In genomic region chr16:58636474-58636873, GRCh38 we compare ENCODE assay signal across 29 cellular contexts.
"Had no signal": no experiment of that assay in that cellular context is flagged by ENCODE, and none has a peak within 500 bp of the region (broad histone marks: within the 10 kb centered on the region; RNA-seq: fewer than 3 reads in every experiment).

No MANE protein-coding gene starts in this region.

- H3K9me3 ChIP-seq: esophagus muscularis mucosa, gastroesophageal sphincter, heart left ventricle, prostate gland, right atrium auricular region, suprapubic skin, transverse colon had no signal

- H3K4me1 ChIP-seq: esophagus muscularis mucosa, gastroesophageal sphincter, heart left ventricle, neural progenitor cell, parathyroid adenoma, prostate gland, right atrium auricular region had no signal

- H3K4me2 ChIP-seq: neural progenitor cell, smooth muscle cell had no signal

- H3K4me3 Mint-ChIP-seq: endodermal cell; memory B cell; naive thymus-derived CD4-positive, alpha-beta T cell; nephron; neural progenitor cell; stimulated activated naive CD8-positive, alpha-beta T cell treated with anti-CD3 and anti-CD28 coated beads, Interleukin-15, amount 100 ng/mL, for 72 hours had no signal

- FAIRE-seq: colon had no signal

- H3K4me3 ChIP-seq: esophagus muscularis mucosa, gastroesophageal sphincter, heart left ventricle, lung, neural progenitor cell, prostate gland, right atrium auricular region, smooth muscle cell, suprapubic skin, transverse colon had no signal

- H3K27ac Mint-ChIP-seq: endodermal cell; memory B cell; naive thymus-derived CD4-positive, alpha-beta T cell; nephron; neural progenitor cell; stimulated activated naive CD8-positive, alpha-beta T cell treated with anti-CD3 and anti-CD28 coated beads, Interleukin-15, amount 100 ng/mL, for 72 hours had no signal

- H3K79me2 ChIP-seq: parathyroid adenoma had no signal

- H3K27me3 ChIP-seq: esophagus muscularis mucosa, foreskin keratinocyte, gastroesophageal sphincter, heart left ventricle, neural progenitor cell, right atrium auricular region, suprapubic skin, transverse colon had no signal

- H3K27ac ChIP-seq: epithelial cell of prostate, esophagus muscularis mucosa, foreskin keratinocyte, gastroesophageal sphincter, neural progenitor cell, parathyroid adenoma, prostate gland, right atrium auricular region, suprapubic skin, transverse colon had no signal

- DNase-seq: effector CD8-positive, alpha-beta T cell; endodermal cell; foreskin keratinocyte; heart left ventricle; hippocampal formation; islet precursor cell; naive thymus-derived CD4-positive, alpha-beta T cell; stimulated activated CD4-positive, alpha-beta T cell treated with anti-CD3 and anti-CD28 coated beads, Interleukin-12 subunit alpha, Interleukin-12 subunit beta, amount 100 ng/mL, for 4 hours; stimulated activated CD4-positive, alpha-beta T cell treated with anti-CD3 and anti-CD28 coated beads, Interleukin-1b, Interleukin-23, amount 100 ng/mL, for 48 hours; stimulated activated CD4-positive, alpha-beta T cell treated with anti-CD3 and anti-CD28 coated beads, Interleukin-4, amount 100 ng/mL, for 1 hour; stimulated activated CD8-positive, alpha-beta memory T cell treated with anti-CD3 and anti-CD28 coated beads, Interleukin-4, amount 100 ng/mL, for 48 hours; stimulated activated naive CD4-positive, alpha-beta T cell; stimulated activated naive CD8-positive, alpha-beta T cell treated with anti-CD3 and anti-CD28 coated beads, Interleukin-15, amount 100 ng/mL, for 72 hours; transverse colon had no signal

- H2AFZ ChIP-seq: neural progenitor cell, parathyroid adenoma had no signal

- H3K4me1 Mint-ChIP-seq: memory B cell, nephron, neural progenitor cell had no signal

- ATAC-seq: foreskin keratinocyte; gastroesophageal sphincter; heart left ventricle; left lobe of liver; naive thymus-derived CD4-positive, alpha-beta T cell; sciatic nerve; stimulated activated naive CD8-positive, alpha-beta T cell treated with anti-CD3 and anti-CD28 coated beads, Interleukin-15, amount 100 ng/mL, for 72 hours had no signal

- H3K9ac ChIP-seq: neural progenitor cell, parathyroid adenoma had no signal

- H3K36me3 Mint-ChIP-seq: memory B cell; naive thymus-derived CD4-positive, alpha-beta T cell; neural progenitor cell had no signal

- H3K9me3 Mint-ChIP-seq: endodermal cell; memory B cell; naive thymus-derived CD4-positive, alpha-beta T cell; nephron; neural progenitor cell; stimulated activated naive CD8-positive, alpha-beta T cell treated with anti-CD3 and anti-CD28 coated beads, Interleukin-15, amount 100 ng/mL, for 72 hours had no signal

- H3K36me3 ChIP-seq: esophagus muscularis mucosa, gastroesophageal sphincter, heart left ventricle, neural progenitor cell, prostate gland, right atrium auricular region, suprapubic skin, transverse colon had no signal
